In the genomic region with DNA sequence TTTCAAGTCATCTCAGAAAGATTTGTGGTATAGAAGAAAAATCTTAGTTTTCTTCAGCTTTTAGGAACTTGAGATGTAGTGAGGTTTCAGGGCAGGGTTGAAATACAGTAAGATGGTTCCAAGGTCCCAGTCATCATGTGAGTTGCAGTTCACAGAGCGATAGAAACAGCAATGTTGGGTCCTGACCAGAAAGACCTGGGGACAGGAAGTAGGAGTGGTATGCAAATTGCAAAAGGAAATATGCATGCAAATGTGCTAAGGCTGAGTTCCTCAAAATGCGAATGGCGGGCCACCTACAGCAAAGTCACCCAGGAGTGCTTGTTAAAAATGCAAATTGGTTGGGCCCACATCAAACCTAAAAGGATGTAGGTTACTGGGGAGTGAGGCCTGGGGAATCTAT, we compare ENCODE assay signal across 15 cellular contexts.
DNase-seq lines count a peak whose midpoint lies in the region; ATAC-seq, FAIRE-seq and TF ChIP-seq lines count a peak whose summit lies in the region.
"Had no signal": no experiment of that assay in that cellular context is flagged by ENCODE, and none has a peak within 500 bp of the region (broad histone marks: within the 10 kb centered on the region; RNA-seq: fewer than 3 reads in every experiment).

No MANE protein-coding gene starts in this region.

- TF ChIP-seq POLR2A in GM12878 (IDR thresholded peaks at IDR 0.05; ENCODE audit: low read depth, low read length), result no peak

- no peak for TF ChIP-seq EP300 in GM12878 (IDR thresholded peaks at IDR 0.05; ENCODE audit: borderline replicate concordance in 1 of 2, control insufficient read depth in 1 of 2, low read depth in 2 of 2, low read length in 2 of 2)

- peak; percentile 3 for DNase-seq in GM12878 (ENCODE audit: low read depth, low spot score)
- no peak for DNase-seq in occipital lobe (lab: John Stamatoyannopoulos, UW)
- DNase-seq in GOT3 (lab: John Stamatoyannopoulos, UW), result no peak
- no peak for DNase-seq in stimulated activated CD4-positive, alpha-beta T cell treated with anti-CD3 and anti-CD28 coated beads, Interleukin-4, amount 100 ng/mL, for 4 hours
- no peak for DNase-seq in activated T-helper 2 cell treated with anti-CD3 and anti-CD28 coated beads, Interferon-gamma antibody, Interleukin-2, Interleukin-4, amounts not matched to agents 10 μg/mL and 5 μg/mL and 100 μg/mL, durations not matched to agents 14 hours and 24 hours and 36 hours (ENCODE audit: low spot score)
- DNase-seq: activated T-cell treated with anti-CD3 and anti-CD28 coated beads, Interleukin-2, amount 50 U/mL, for 24 hours; anterior cingulate cortex; NCI-H2029 treated with DMSO at 0.1 percent for 48 hours had no signal

- 2% methylated on average over 3 of the region's 3 CpGs for WGBS in GM12878 (ENCODE audit: insufficient coverage, insufficient replicate concordance, low lambda C conversion rate, missing lambda C conversion rate)

- no peaks in the 10 kb centered on the region for H3K27me3 Mint-ChIP-seq in activated T-helper 2 cell treated with anti-CD3 and anti-CD28 coated beads, Interferon-gamma antibody, Interleukin-2, Interleukin-4, amounts not matched to agents 10 μg/mL and 5 μg/mL and 100 μg/mL, durations not matched to agents 14 hours and 24 hours and 36 hours (ENCODE audit: low read depth)
- H3K27me3 Mint-ChIP-seq: activated T-cell treated with anti-CD3 and anti-CD28 coated beads, Interleukin-2, amount 50 U/mL, for 24 hours; dendritic cell treated with granulocyte-macrophage colony-stimulating factor and Interleukin-4, amounts not matched to agents 40 ng/mL and 50 ng/mL, for 4 days; stimulated activated naive CD8-positive, alpha-beta T cell treated with anti-CD3 and anti-CD28 coated beads, Interleukin-15, Interleukin-2, amounts not matched to agents 100 ng/mL and 50 ng/mL, for 24 hours had no signal

- H3K9me3 ChIP-seq in GM12878 (replicated peaks; ENCODE audit: control insufficient read depth, insufficient read depth, low read length), result no peaks in the 10 kb centered on the region; the same call in 2 of the 3 replicates

- no TSS peak for BruUV-seq in GM12878 (replicated peaks; lab: Mats Ljungman, UMichigan)

- no peak overlapping the region for H3K4me3 Mint-ChIP-seq in activated T-helper 2 cell treated with anti-CD3 and anti-CD28 coated beads, Interferon-gamma antibody, Interleukin-2, Interleukin-4, amounts not matched to agents 10 μg/mL and 5 μg/mL and 100 μg/mL, durations not matched to agents 14 hours and 24 hours and 36 hours (ENCODE audit: low read depth)
- H3K4me3 Mint-ChIP-seq: activated T-cell treated with anti-CD3 and anti-CD28 coated beads, Interleukin-2, amount 50 U/mL, for 24 hours; dendritic cell treated with granulocyte-macrophage colony-stimulating factor and Interleukin-4, amounts not matched to agents 40 ng/mL and 50 ng/mL, for 4 days; stimulated activated naive CD8-positive, alpha-beta T cell treated with anti-CD3 and anti-CD28 coated beads, Interleukin-15, Interleukin-2, amounts not matched to agents 100 ng/mL and 50 ng/mL, for 24 hours had no signal

- CTCF ChIA-PET in GM12878 (lab: Yijun Ruan, JAX), result no interaction called here

- RAD21 ChIA-PET in GM12878 (lab: Charles Lee; ENCODE audit: unreplicated experiment), result no interaction called here

- intact Hi-C loops in GM12878 (cut with micrococcal nuclease; ENCODE audit: unreplicated experiment), result no loop called here
- intact Hi-C loops in activated T-helper 2 cell treated with anti-CD3 and anti-CD28 coated beads, Interferon-gamma antibody, Interleukin-2, Interleukin-4, amounts not matched to agents 10 μg/mL and 5 μg/mL and 100 μg/mL, durations not matched to agents 14 hours and 24 hours and 36 hours (cut with micrococcal nuclease), result no loop called here

- no peaks in the 10 kb centered on the region for H3K36me3 Mint-ChIP-seq in activated T-helper 2 cell treated with anti-CD3 and anti-CD28 coated beads, Interferon-gamma antibody, Interleukin-2, Interleukin-4, amounts not matched to agents 10 μg/mL and 5 μg/mL and 100 μg/mL, durations not matched to agents 14 hours and 24 hours and 36 hours (ENCODE audit: low read depth)

- POLR2A ChIA-PET in GM12878 (lab: Charles Lee), result no interaction called here

- TF ChIP-seq CTCF in GM12878 (IDR thresholded peaks at IDR 0.05 in 2 of 3, conservative IDR thresholded peaks at IDR 0.05 in 1 of 3; ENCODE audit: control insufficient read depth in 2 of 3, extremely low read depth in 1 of 3, insufficient read depth in 1 of 3, low read depth in 3 of 3, low read length in 3 of 3), result no peak

- H3K27ac Mint-ChIP-seq in activated T-helper 2 cell treated with anti-CD3 and anti-CD28 coated beads, Interferon-gamma antibody, Interleukin-2, Interleukin-4, amounts not matched to agents 10 μg/mL and 5 μg/mL and 100 μg/mL, durations not matched to agents 14 hours and 24 hours and 36 hours, result no peak overlapping the region
- H3K27ac Mint-ChIP-seq: activated T-cell treated with anti-CD3 and anti-CD28 coated beads, Interleukin-2, amount 50 U/mL, for 24 hours; dendritic cell treated with granulocyte-macrophage colony-stimulating factor and Interleukin-4, amounts not matched to agents 40 ng/mL and 50 ng/mL, for 4 days; stimulated activated naive CD8-positive, alpha-beta T cell treated with anti-CD3 and anti-CD28 coated beads, Interleukin-15, Interleukin-2, amounts not matched to agents 100 ng/mL and 50 ng/mL, for 24 hours had no signal

- no peak for FAIRE-seq in GM12878 (lab: Jason Lieb, UNC)
- FAIRE-seq: islet of Langerhans, K562 had no signal

- H3K9me3 Mint-ChIP-seq in activated T-helper 2 cell treated with anti-CD3 and anti-CD28 coated beads, Interferon-gamma antibody, Interleukin-2, Interleukin-4, amounts not matched to agents 10 μg/mL and 5 μg/mL and 100 μg/mL, durations not matched to agents 14 hours and 24 hours and 36 hours, result peaks cover 14% of the 10 kb centered on the region
- H3K9me3 Mint-ChIP-seq: dendritic cell treated with granulocyte-macrophage colony-stimulating factor and Interleukin-4, amounts not matched to agents 40 ng/mL and 50 ng/mL, for 4 days; stimulated activated naive CD8-positive, alpha-beta T cell treated with anti-CD3 and anti-CD28 coated beads, Interleukin-15, Interleukin-2, amounts not matched to agents 100 ng/mL and 50 ng/mL, for 24 hours had no signal

- no peak overlapping the region for H2AFZ ChIP-seq in GM12878 (ENCODE audit: control insufficient read depth, low read depth, low read length)

- H3K36me3 ChIP-seq in GM12878 (ENCODE audit: control insufficient read depth in 2 of 2, insufficient read depth in 2 of 2, low read length in 1 of 2), result no peaks in the 10 kb centered on the region

- no peaks in the 10 kb centered on the region for H3K4me1 ChIP-seq in GM12878 (ENCODE audit: control insufficient read depth, insufficient read depth, low read length)

- H3K9ac ChIP-seq in GM12878 (ENCODE audit: control insufficient read depth, insufficient read depth, low read length), result no peak overlapping the region

- in situ Hi-C loops in GM12878 (cut with MboI), result no loop called here

- SMC1A ChIA-PET in GM12878 (lab: Charles Lee; ENCODE audit: uncharacterized antibody, unreplicated experiment), result no interaction called here

- no peaks in the 10 kb centered on the region; a peak in 1 of 4 replicates for H3K27me3 ChIP-seq in GM12878 (replicated peaks in 1 of 2; ENCODE audit: control insufficient read depth in 2 of 2, insufficient read depth in 2 of 2, low read length in 1 of 2)

- no peaks in the 10 kb centered on the region for H4K20me1 ChIP-seq in GM12878 (ENCODE audit: control insufficient read depth, insufficient read depth)

- H3K4me3 ChIP-seq in GM12878, result no peak overlapping the region
- H3K4me3 ChIP-seq: K562 had no signal

- H3K79me2 ChIP-seq in GM12878 (ENCODE audit: control insufficient read depth, insufficient read depth, low read length), result no peaks in the 10 kb centered on the region

- peak; percentile 74 for ATAC-seq in GM18868 (IDR thresholded peaks at IDR 0.05; ENCODE audit: unreplicated experiment)
- ATAC-seq in GM21619 (IDR thresholded peaks at IDR 0.05; ENCODE audit: unreplicated experiment), result peak; percentile 96
- ATAC-seq in HG03354 (IDR thresholded peaks at IDR 0.05; ENCODE audit: poor library complexity, severe bottlenecking, unreplicated experiment), result peak; percentile 82
- peak; percentile 80 for ATAC-seq in GM12878
- ATAC-seq: K562 had no signal

- H3K27ac ChIP-seq in GM12878 (ENCODE audit: control insufficient read depth, insufficient read depth), result no peak overlapping the region

- H3K4me1 Mint-ChIP-seq in activated T-helper 2 cell treated with anti-CD3 and anti-CD28 coated beads, Interferon-gamma antibody, Interleukin-2, Interleukin-4, amounts not matched to agents 10 μg/mL and 5 μg/mL and 100 μg/mL, durations not matched to agents 14 hours and 24 hours and 36 hours (ENCODE audit: low read depth), result no peaks in the 10 kb centered on the region

- TF ChIP-seq RAD21 in GM12878 (IDR thresholded peaks at IDR 0.05; ENCODE audit: insufficient read depth, low read depth, low read length), result no peak

- no peak overlapping the region for H3K4me2 ChIP-seq in GM12878 (ENCODE audit: control insufficient read depth, insufficient read depth)

TF ChIP-seq in GM12878, 131 proteins besides CTCF, POLR2A, EP300 and RAD21 (continues in another document):
- TF ChIP-seq, protein P1, sequence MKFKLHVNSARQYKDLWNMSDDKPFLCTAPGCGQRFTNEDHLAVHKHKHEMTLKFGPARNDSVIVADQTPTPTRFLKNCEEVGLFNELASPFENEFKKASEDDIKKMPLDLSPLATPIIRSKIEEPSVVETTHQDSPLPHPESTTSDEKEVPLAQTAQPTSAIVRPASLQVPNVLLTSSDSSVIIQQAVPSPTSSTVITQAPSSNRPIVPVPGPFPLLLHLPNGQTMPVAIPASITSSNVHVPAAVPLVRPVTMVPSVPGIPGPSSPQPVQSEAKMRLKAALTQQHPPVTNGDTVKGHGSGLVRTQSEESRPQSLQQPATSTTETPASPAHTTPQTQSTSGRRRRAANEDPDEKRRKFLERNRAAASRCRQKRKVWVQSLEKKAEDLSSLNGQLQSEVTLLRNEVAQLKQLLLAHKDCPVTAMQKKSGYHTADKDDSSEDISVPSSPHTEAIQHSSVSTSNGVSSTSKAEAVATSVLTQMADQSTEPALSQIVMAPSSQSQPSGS (IDR thresholded peaks at IDR 0.05; ENCODE audit: low read length), result 0 out of 2 replicates have a peak, but pooled peaks have one; percentile 23
- TF ChIP-seq POU2F2 (IDR thresholded peaks at IDR 0.05; ENCODE audit: borderline replicate concordance, low read depth, low read length) (peak; percentile 95; the same call in 2 of the 3 replicates), SPI1 (IDR thresholded peaks at IDR 0.05; ENCODE audit: borderline replicate concordance, insufficient read depth, low read depth, low read length) (peak; percentile 59; the same call in 1 of the 2 replicates)
- TF ChIP-seq, protein P2, sequence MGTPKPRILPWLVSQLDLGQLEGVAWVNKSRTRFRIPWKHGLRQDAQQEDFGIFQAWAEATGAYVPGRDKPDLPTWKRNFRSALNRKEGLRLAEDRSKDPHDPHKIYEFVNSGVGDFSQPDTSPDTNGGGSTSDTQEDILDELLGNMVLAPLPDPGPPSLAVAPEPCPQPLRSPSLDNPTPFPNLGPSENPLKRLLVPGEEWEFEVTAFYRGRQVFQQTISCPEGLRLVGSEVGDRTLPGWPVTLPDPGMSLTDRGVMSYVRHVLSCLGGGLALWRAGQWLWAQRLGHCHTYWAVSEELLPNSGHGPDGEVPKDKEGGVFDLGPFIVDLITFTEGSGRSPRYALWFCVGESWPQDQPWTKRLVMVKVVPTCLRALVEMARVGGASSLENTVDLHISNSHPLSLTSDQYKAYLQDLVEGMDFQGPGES (IDR thresholded peaks at IDR 0.05), result no peak
